Comparison of ENCODE assay signal across 8 cellular contexts in genomic region chr3:100260685-100261480, GRCh38. TPM values are rescaled to one million over a fixed set of nuclear protein-coding genes. Genes with fewer than 3 reads are reported as not detected.
DNase-seq lines count a peak whose midpoint lies in the region; ATAC-seq, FAIRE-seq and TF ChIP-seq lines count a peak whose summit lies in the region.

Gene TBC1D23 (plus strand): TSS chr3:100260992. CDS start chr3:100261019, 27 bp downstream.

- CTCF ChIA-PET in AG04450 (lab: Charles Lee): interaction anchor here (0.9 to 1.4 kb wide), 3 partner anchors 187 to 429 kb away, joined by 3 to 14 read pairs (median 3); no protein-coding TSS in a partner anchor

- POLR2A ChIA-PET in AG04450 (lab: Yijun Ruan, JAX): interaction anchor here (0.7 to 1.7 kb wide), 9 partner anchors 9 to 414 kb away, joined by 3 to 18 read pairs (median 4); no protein-coding TSS in a partner anchor

- H3K9me3 ChIP-seq in AG04450 (ENCODE audit: control insufficient read depth, insufficient read depth, low read length) (peaks cover 3% of the 10 kb centered on the region; the same call in 1 of the 2 replicates), iPS-20b (ENCODE audit: insufficient read depth, low read depth, low read length) (no peaks in the 10 kb centered on the region)

- peak; percentile 98 for FAIRE-seq in bronchial epithelial cell (lab: Jason Lieb, UNC)

- peak; percentile 99 for DNase-seq in AG04450 (ENCODE audit: low read depth, low spot score)
- DNase-seq in NCI-H2227 treated with DMSO at 0.1 percent for 48 hours (lab: John Stamatoyannopoulos, UW): peak; percentile 94
- peak; percentile 99 for DNase-seq in bronchial epithelial cell (ENCODE audit: low read depth)

- H3K36me3 ChIP-seq in bronchial epithelial cell (ENCODE audit: control insufficient read depth, insufficient read depth, low read length): no peaks in the 10 kb centered on the region
- H3K36me3 ChIP-seq in iPS-20b (ENCODE audit: insufficient read depth, low read depth, low read length): no peaks in the 10 kb centered on the region

- peak within 1 kb of the TSS; percentile 82 for H3K9ac ChIP-seq in iPS-20b (ENCODE audit: low read depth, low read length)

- ATAC-seq in GM18909 (IDR thresholded peaks at IDR 0.05; ENCODE audit: poor library complexity, unreplicated experiment): peak; percentile 100
- peak; percentile 100 for ATAC-seq in HG03175 (IDR thresholded peaks at IDR 0.05; ENCODE audit: unreplicated experiment)

- 0 out of 2 replicates have a peak, but pooled peaks have one; percentile 4 for TF ChIP-seq CTCF in AG04450 (IDR thresholded peaks at IDR 0.05; ENCODE audit: low read depth, low read length)
- TF ChIP-seq CTCF in WI38 (IDR thresholded peaks at IDR 0.05; ENCODE audit: low read depth, low read length): no peak
- TF ChIP-seq CTCF in bronchial epithelial cell (IDR thresholded peaks at IDR 0.05; ENCODE audit: insufficient read depth, low read length, severe bottlenecking): peak; percentile 22

- H3K27ac ChIP-seq in AG04450 (ENCODE audit: low read depth, low read length): peak within 1 kb of the TSS; percentile 98
- no peak within 1 kb of the TSS for H3K27ac ChIP-seq in iPS-20b (ENCODE audit: low read length)
- peak within 1 kb of the TSS; percentile 75 to 99 (median 95) for H3K27ac ChIP-seq in skin epidermis

- H3K4me3 ChIP-seq in AG04450 (ENCODE audit: low read depth, low read length) (peak within 1 kb of the TSS; percentile 97), WI38 (ENCODE audit: low read depth, low read length) (peak within 1 kb of the TSS; percentile 99), bronchial epithelial cell (ENCODE audit: low read depth, low read length) (peak within 1 kb of the TSS; percentile 68), iPS-20b (ENCODE audit: low read length) (peak within 1 kb of the TSS; percentile 90), skin epidermis (peak within 1 kb of the TSS; percentile 54 to 98 (median 78))

- H3K27me3 ChIP-seq in AG04450 (ENCODE audit: control insufficient read depth, insufficient read depth, low read length): no peaks in the 10 kb centered on the region
- H3K27me3 ChIP-seq in bronchial epithelial cell (ENCODE audit: control insufficient read depth, insufficient read depth, low read length): no peaks in the 10 kb centered on the region
- no peaks in the 10 kb centered on the region for H3K27me3 ChIP-seq in iPS-20b (ENCODE audit: insufficient read depth, low read length)

- peaks cover 12% of the 10 kb centered on the region for H3K4me1 ChIP-seq in iPS-20b (ENCODE audit: insufficient read depth, low read length)

RNA-seq across cellular contexts. Expression of gene TBC1D23, which starts in this region (rescaled TPM):
- polyA plus RNA-seq in AG04450 (2011; rRNA removed): 46.8 and 65.7 TPM in 2 replicates
- polyA minus RNA-seq in AG04450 (2011; rRNA and poly(A)+ RNA removed): 36.6 and 57.9 TPM in 2 replicates
- total RNA-seq in bronchial epithelial cell: 36.6 and 46.3 TPM in 2 replicates
